In the genomic region with DNA sequence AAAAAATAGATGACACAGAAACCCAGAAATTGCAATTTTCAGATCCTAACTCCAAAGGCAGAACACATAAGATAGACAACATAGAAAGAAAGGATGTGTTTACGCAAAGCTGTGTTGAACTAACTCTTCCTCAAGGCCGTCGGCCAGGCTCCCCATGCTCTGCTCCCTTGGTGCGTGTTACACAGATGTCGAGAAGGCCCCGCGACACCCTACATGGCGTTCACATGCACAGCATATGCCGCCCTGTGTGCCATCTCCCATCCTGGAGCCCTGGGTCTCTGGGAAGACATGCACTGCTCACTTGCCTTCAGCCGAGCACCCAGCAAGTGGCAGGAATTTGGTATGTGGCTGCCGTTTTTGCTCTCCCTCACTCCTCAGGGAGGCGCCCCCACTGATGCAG, we compare ENCODE assay signal across 17 cellular contexts. TPM values are rescaled to one million over a fixed set of nuclear protein-coding genes. Genes with fewer than 3 reads are reported as not detected.
DNase-seq lines count a peak whose midpoint lies in the region; ATAC-seq, FAIRE-seq and TF ChIP-seq lines count a peak whose summit lies in the region.
"Had no signal": no experiment of that assay in that cellular context is flagged by ENCODE, and none has a peak within 500 bp of the region (broad histone marks: within the 10 kb centered on the region; RNA-seq: fewer than 3 reads in every experiment).

No MANE protein-coding gene starts in this region.

- no peaks in the 10 kb centered on the region for H3K9me1 ChIP-seq in K562 (ENCODE audit: control insufficient read depth, insufficient read depth, low read length)

- no peaks in the 10 kb centered on the region for H3K9me3 Mint-ChIP-seq in GM23338

- no peak overlapping the region for H4K91ac ChIP-seq in trophoblast cell (ENCODE audit: low read depth, low read length)

- peak; percentile 33 for ATAC-seq in GM23338
- no peak for ATAC-seq in K562

- H3K9me3 ChIP-seq in K562 (replicated peaks; ENCODE audit: control insufficient read depth, insufficient read depth, low read depth, low read length) (no peaks in the 10 kb centered on the region), tibial artery (no peaks in the 10 kb centered on the region), trophoblast cell (ENCODE audit: insufficient read depth, low read depth, low read length) (no peaks in the 10 kb centered on the region)

- no peak overlapping the region for H3K56ac ChIP-seq in mesendoderm (ENCODE audit: low read length)

- TF ChIP-seq POLR2A in K562 (conservative IDR thresholded peaks at IDR 0.05), result no peak
- no peak for TF ChIP-seq POLR2A in lower leg skin (IDR thresholded peaks at IDR 0.05)

- no TSS peak for BruUV-seq in K562 (replicated peaks; lab: Mats Ljungman, UMichigan)

- H2BK5ac ChIP-seq in mesendoderm (ENCODE audit: low read length) (no peak overlapping the region), trophoblast cell (ENCODE audit: low read depth, low read length, poor library complexity) (no peak overlapping the region)

- peaks cover 16% of the 10 kb centered on the region for H4K20me1 ChIP-seq in GM23338 (replicated peaks; ENCODE audit: insufficient read depth)
- H4K20me1 ChIP-seq in K562 (replicated peaks; ENCODE audit: control insufficient read depth, insufficient read depth, low read length), result no peaks in the 10 kb centered on the region; the same call in 1 of the 2 replicates

- no peak overlapping the region for H4K12ac ChIP-seq in trophoblast cell (ENCODE audit: low read depth, low read length)

- DNase-seq in GM23338 (ENCODE audit: low spot score), result peak; percentile 40
- DNase-seq in K562 (ENCODE audit: extremely low read depth in 1 of 4, low spot score in 3 of 4), result no peak
- no peak for DNase-seq in mesendoderm
- DNase-seq in tibial artery, result no peak
- no peak for DNase-seq in trophoblast cell
- DNase-seq in lower leg skin (ENCODE audit: low spot score in 2 of 2), result no peak
- no peak for DNase-seq in DMS79 (lab: John Stamatoyannopoulos, UW)
- DNase-seq: C1 segment of cervical spinal cord, COR-L47, DMS79 treated with DMSO at 0.1 percent for 48 hours, GM23248, KG1, NCI-H1092, NCI-H1694, NCI-H69 had no signal

- H2BK120ac ChIP-seq in mesendoderm (ENCODE audit: low read depth, low read length) (no peak overlapping the region), trophoblast cell (ENCODE audit: insufficient read depth, low read length, poor library complexity) (no peak overlapping the region)

- H4K8ac ChIP-seq in mesendoderm (ENCODE audit: low read depth, low read length) (no peak overlapping the region), trophoblast cell (ENCODE audit: low read depth, low read length) (no peak overlapping the region)

- POLR2A ChIA-PET in K562 (lab: Yijun Ruan, JAX), result no interaction called here

- H2BK12ac ChIP-seq in trophoblast cell (ENCODE audit: low read length), result no peak overlapping the region

- H3K36me3 ChIP-seq in GM23338 (ENCODE audit: insufficient read depth) (peaks cover 3% of the 10 kb centered on the region; the same call in 1 of the 2 replicates), K562 (ENCODE audit: control insufficient read depth, insufficient read depth, low read length) (peaks cover 5% of the 10 kb centered on the region; the same call in 2 of the 3 replicates), mesendoderm (ENCODE audit: control insufficient read depth, insufficient read depth, low read length) (no peaks in the 10 kb centered on the region), tibial artery (peaks cover 0 to 33% (median under 1%) of the 10 kb centered on the region in 3 donors), trophoblast cell (ENCODE audit: control insufficient read depth in 1 of 2, insufficient read depth in 2 of 2, low read length in 2 of 2) (peaks cover 31 to 39% of the 10 kb centered on the region in 2 experiments)

- TF ChIP-seq RAD21 in K562 (CRISPR knock-in tag; conservative IDR thresholded peaks at IDR 0.05 in 1 of 2, IDR thresholded peaks at IDR 0.05 in 1 of 2), result no peak

- no peak overlapping the region; the same call in 1 of the 2 replicates for H3K27ac Mint-ChIP-seq in GM23338

- H2AK5ac ChIP-seq in mesendoderm (ENCODE audit: low read length) (no peak overlapping the region), trophoblast cell (ENCODE audit: low read length) (no peak overlapping the region)

- H3K27ac ChIP-seq in GM23338 (ENCODE audit: low read depth) (peak overlapping the region; percentile 46), K562 (ENCODE audit: extremely low read depth, low read depth, low read length) (no peak overlapping the region), mesendoderm (ENCODE audit: low read depth, low read length) (no peak overlapping the region), tibial artery (peak overlapping the region; percentile 78 to 87), trophoblast cell (ENCODE audit: low read depth, low read length) (no peak overlapping the region)
- H3K27ac ChIP-seq: GM23248, HL-60 had no signal

- FAIRE-seq in K562 (lab: Jason Lieb, UNC), result no peak
- FAIRE-seq: G401.6 had no signal

- CTCF ChIA-PET in K562 (lab: Yijun Ruan, JAX; ENCODE audit: low intra/inter-chr PET ratio), result no interaction called here

- H3K27me3 ChIP-seq in GM23338 (ENCODE audit: insufficient read depth) (no peaks in the 10 kb centered on the region), K562 (ENCODE audit: control insufficient read depth in 2 of 2, insufficient read depth in 2 of 2, low read length in 2 of 2) (no peaks in the 10 kb centered on the region), mesendoderm (ENCODE audit: insufficient read depth, low read length, poor library complexity) (no peaks in the 10 kb centered on the region), tibial artery (no peaks in the 10 kb centered on the region), trophoblast cell (ENCODE audit: insufficient read depth, low read length) (no peaks in the 10 kb centered on the region)

- H3F3A ChIP-seq in GM23338 (replicated peaks; ENCODE audit: low read depth), result no peaks in the 10 kb centered on the region

- H3K18ac ChIP-seq in mesendoderm (ENCODE audit: low read length) (no peak overlapping the region), trophoblast cell (ENCODE audit: low read length) (no peak overlapping the region)

- H3K27me3 Mint-ChIP-seq in GM23338 (ENCODE audit: insufficient read depth, low read depth, poor library complexity), result peaks cover 7% of the 10 kb centered on the region

- TF ChIP-seq EP300 in K562 (IDR thresholded peaks at IDR 0.05; ENCODE audit: low read length), result no peak

- no peak overlapping the region for H2AFZ ChIP-seq in GM23338
- H2AFZ ChIP-seq in K562 (ENCODE audit: low read depth, low read length), result no peak overlapping the region
- no peak overlapping the region for H2AFZ ChIP-seq in trophoblast cell (ENCODE audit: insufficient read depth, low read length, poor library complexity)
- H2AFZ ChIP-seq: GM23248 had no signal

- H3K14ac ChIP-seq in trophoblast cell (ENCODE audit: low read length), result no peak overlapping the region

- no peak overlapping the region for H2BK15ac ChIP-seq in mesendoderm (replicated peaks; ENCODE audit: low read depth)

- H3K4ac ChIP-seq in mesendoderm (ENCODE audit: low read depth, low read length), result no peak overlapping the region
- H3K4ac ChIP-seq in trophoblast cell (ENCODE audit: low read depth, low read length), result no peak overlapping the region

- H3K9ac ChIP-seq in K562 (ENCODE audit: insufficient read depth in 1 of 2, low read depth in 2 of 2, low read length in 2 of 2), result no peak overlapping the region
- no peak overlapping the region for H3K9ac ChIP-seq in mesendoderm (ENCODE audit: low read length)
- H3K9ac ChIP-seq in trophoblast cell (ENCODE audit: low read length), result no peak overlapping the region
- H3K9ac ChIP-seq: GM23248 had no signal

- H3K4me3 ChIP-seq in GM23338 (no peak overlapping the region), K562 (no peak overlapping the region), mesendoderm (ENCODE audit: low read length) (no peak overlapping the region), tibial artery (no peak overlapping the region), trophoblast cell (ENCODE audit: low read depth, low read length) (no peak overlapping the region), lower leg skin (ENCODE audit: low read depth, poor library complexity, severe bottlenecking) (no peak overlapping the region)
- H3K4me3 ChIP-seq: GM23248 had no signal

- no peak; a peak in 1 of 4 replicates for TF ChIP-seq CTCF in GM23338 (conservative IDR thresholded peaks at IDR 0.05; ENCODE audit: low read depth in 2 of 2)
- no peak for TF ChIP-seq CTCF in K562 (IDR thresholded peaks at IDR 0.05 in 2 of 3, conservative IDR thresholded peaks at IDR 0.05 in 1 of 3; ENCODE audit: insufficient read depth in 2 of 3, low read depth in 1 of 3, low read length in 3 of 3)
- no peak for TF ChIP-seq CTCF in tibial artery (IDR thresholded peaks at IDR 0.05)
- no peak for TF ChIP-seq CTCF in lower leg skin (IDR thresholded peaks at IDR 0.05)

- intact Hi-C loops in K562 (cut with micrococcal nuclease), result no loop called here
- intact Hi-C loops in tibial artery (cut with DNase I; ENCODE audit: low total_unique reads), result loop anchor here (10.0 kb wide), 2 partner anchors 61 to 111 kb away; a partner anchor contains a TSS
- intact Hi-C loops in lower leg skin (cut with DNase I; ENCODE audit: low total_unique reads), result no loop called here

- in situ Hi-C loops in K562 (cut with MboI), result no loop called here

- H3K9me2 ChIP-seq in GM23338 (ENCODE audit: insufficient read depth), result no peaks in the 10 kb centered on the region

- H3K79me2 ChIP-seq in GM23338 (replicated peaks; ENCODE audit: insufficient read depth) (peaks cover 49% of the 10 kb centered on the region), K562 (ENCODE audit: control insufficient read depth, insufficient read depth, low read length) (no peaks in the 10 kb centered on the region), mesendoderm (ENCODE audit: control insufficient read depth, insufficient read depth, low read length) (peaks cover 5% of the 10 kb centered on the region), trophoblast cell (ENCODE audit: control insufficient read depth, insufficient read depth, low read length, poor library complexity) (peaks cover 2% of the 10 kb centered on the region)

- H3K4me1 ChIP-seq in GM23338 (ENCODE audit: insufficient read depth) (no peaks in the 10 kb centered on the region), K562 (replicated peaks in 1 of 2; ENCODE audit: control insufficient read depth in 2 of 2, insufficient read depth in 2 of 2, low read length in 2 of 2) (no peaks in the 10 kb centered on the region), mesendoderm (ENCODE audit: control insufficient read depth, low read depth, low read length) (no peaks in the 10 kb centered on the region), tibial artery (peaks cover 0 to 77% (median 67%) of the 10 kb centered on the region in 4 donors), trophoblast cell (ENCODE audit: control insufficient read depth in 1 of 2, insufficient read depth in 2 of 2, low read length in 2 of 2) (no peaks in the 10 kb centered on the region)

- no peak overlapping the region for H3K4me3 Mint-ChIP-seq in GM23338

- peaks cover 6% of the 10 kb centered on the region for H3K36me3 Mint-ChIP-seq in GM23338 (ENCODE audit: low read depth)

- H4K5ac ChIP-seq in mesendoderm (ENCODE audit: low read length), result no peak overlapping the region

- 90% methylated on average over 6 of the region's 12 CpGs for WGBS in K562 (ENCODE audit: insufficient coverage, low coverage, missing lambda C conversion rate)
- WGBS in mesendoderm (ENCODE audit: extremely low coverage, insufficient coverage, low lambda C conversion rate), result no CpG with 5 or more reads among the region's 12 CpGs
- no CpG with 5 or more reads among the region's 12 CpGs for WGBS in trophoblast cell (ENCODE audit: extremely low coverage, insufficient coverage, insufficient read length)
- 93 to 95% methylated on average over 12 of the region's 12 CpGs for WGBS in lower leg skin, 2 donors

- H3K23ac ChIP-seq in mesendoderm (ENCODE audit: low read length), result peak overlapping the region; percentile 96
- no peak overlapping the region for H3K23ac ChIP-seq in trophoblast cell (ENCODE audit: low read length)

- peaks cover 26% of the 10 kb centered on the region for H3K4me1 Mint-ChIP-seq in GM23338

- H3K79me1 ChIP-seq in mesendoderm (ENCODE audit: low read length), result peaks cover 42% of the 10 kb centered on the region
- H3K79me1 ChIP-seq in trophoblast cell (ENCODE audit: low read length), result no peaks in the 10 kb centered on the region

- H3K4me2 ChIP-seq in GM23338, result no peak overlapping the region
- no peak overlapping the region for H3K4me2 ChIP-seq in K562 (ENCODE audit: insufficient read depth, low read length)
- no peak overlapping the region for H3K4me2 ChIP-seq in mesendoderm (ENCODE audit: low read length)
- no peak overlapping the region for H3K4me2 ChIP-seq in trophoblast cell (ENCODE audit: low read length)

RNA-seq across cellular contexts. Expression of a gene that starts 47.0 kb away (rescaled TPM):
- 17.7 and 19.1 TPM in 2 replicates for total RNA-seq in GM23338 (2014; rRNA removed; shearing (Covaris generic))
- polyA plus RNA-seq in GM23338 (2016; fragmentation: Nextera tagmentation; extraction: Ambion mirVana) (13.0 and 14.8 TPM in 2 replicates), K562 (2011; rRNA removed) (26.5 and 27.6 TPM in 2 replicates), K562 (2014; fragmentation: Illumina TruSeq; extraction: Trizol) (18.4 and 22.0 TPM in 2 replicates), K562 (2014; fragmentation: Nextera tagmentation; extraction: Ambion mirVana) (10 to 100 TPM; 25.5 to 31.9 TPM), K562 (2014; rRNA removed) (20.1 and 22.7 TPM in 2 replicates)
- total RNA-seq in K562 (2011; cell fraction: chromatin; rRNA removed; ENCODE audit: low replicate concordance), result 20.5 and 26.2 TPM in 2 replicates
- total RNA-seq in K562 (2011; cell fraction: nucleolus; rRNA removed), result 15.8 and 18.3 TPM in 2 replicates
- total RNA-seq in K562 (2011; cell fraction: nucleoplasm; rRNA removed), result 17.1 and 19.2 TPM in 2 replicates
- total RNA-seq in K562 (2014; rRNA removed) (14.2 and 16.9 TPM in 2 replicates), K562 (2014; rRNA removed; fragmentation: Illumina TruSeq; extraction: Trizol) (23.0 and 24.9 TPM in 2 replicates), K562 (2015; rRNA removed; fragmentation: Illumina TruSeq; extraction: Trizol) (19.3 and 19.5 TPM in 2 replicates), K562 (2021) (17.1 and 18.2 TPM in 2 replicates), lower leg skin (10 to 100 TPM; 22.9 to 47.2 (median 31.2) TPM)
- polyA plus RNA-seq in K562 (2011; cell fraction: cytosol; rRNA removed), result 14.9 and 21.7 TPM in 2 replicates
- polyA plus RNA-seq in K562 (2011; cell fraction: nucleus; rRNA removed), result 14.5 and 18.6 TPM in 2 replicates
- 17.4 and 27.0 TPM in 2 replicates for polyA plus RNA-seq in K562 (2012)
- 27.1 and 29.5 TPM in 2 replicates for polyA minus RNA-seq in K562 (2011; rRNA and poly(A)+ RNA removed)
- polyA minus RNA-seq in K562 (2011; cell fraction: cytosol; rRNA and poly(A)+ RNA removed), result 13.4 and 20.8 TPM in 2 replicates
- polyA minus RNA-seq in K562 (2011; cell fraction: nucleus; rRNA and poly(A)+ RNA removed), result 7.0 and 15.8 TPM in 2 replicates
- 8.0 TPM for polyA plus RNA-seq in mesendoderm (2013, experiment 1 of 2)
- polyA plus RNA-seq in mesendoderm (2013, experiment 2 of 2), result 8.5 TPM
- 35.4 and 35.7 TPM in 2 replicates for polyA plus RNA-seq in trophoblast cell (2013)

Comparison
In these comparisons a context has a peak if more than half of its experiments do, and no peak if none do; other contexts are left out.
1. H3K27ac ChIP-seq: peak in GM23338 (single experiment) and tibial artery (2 of 2); none in K562 (single experiment), mesendoderm (single experiment) and trophoblast cell (single experiment).